ENCODE assay signal across 1 cellular context in the genomic region with DNA sequence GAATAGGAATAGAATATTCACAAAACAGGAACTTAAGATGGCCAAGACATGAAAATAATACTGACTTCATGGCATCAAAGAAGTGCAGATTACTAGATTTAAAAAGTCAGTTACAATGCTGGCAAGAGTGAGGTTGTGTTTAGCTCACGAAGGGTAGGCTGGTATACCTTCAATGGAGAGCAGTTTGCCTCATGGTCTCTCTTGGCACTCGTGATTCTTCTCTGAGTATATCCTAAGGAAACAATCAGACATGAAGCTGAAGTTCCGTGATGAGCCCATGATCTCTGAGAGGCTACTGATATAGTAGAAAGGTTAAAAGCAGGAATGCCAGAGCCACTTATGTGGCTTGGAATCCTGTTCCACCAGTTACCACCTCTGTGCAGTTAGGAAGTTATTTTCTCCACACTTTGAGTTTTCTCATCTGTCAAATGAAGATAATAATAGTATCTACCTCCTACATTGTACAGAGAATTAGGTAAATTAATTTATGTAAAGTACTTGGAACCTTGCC.
TF ChIP-seq lines count a peak whose summit lies in the region.

No MANE protein-coding gene starts in this region.

TF ChIP-seq in SK-N-SH treated with all-trans-retinoic acid at 6 μM for 48 hours, 23 proteins besides CTCF, POLR2A, EP300 and RAD21 (continued from another document):
- no peak for TF ChIP-seq SNAI2 (CRISPR knock-in tag; IDR thresholded peaks at IDR 0.05)
- no peak for TF ChIP-seq GLIS3 (CRISPR knock-in tag; IDR thresholded peaks at IDR 0.05)
- TF ChIP-seq ARNTL (CRISPR knock-in tag; IDR thresholded peaks at IDR 0.05; ENCODE audit: borderline replicate concordance, low read depth): no peak
- no peak for TF ChIP-seq ESRRG (CRISPR knock-in tag; IDR thresholded peaks at IDR 0.05)
- TF ChIP-seq, protein P1, sequence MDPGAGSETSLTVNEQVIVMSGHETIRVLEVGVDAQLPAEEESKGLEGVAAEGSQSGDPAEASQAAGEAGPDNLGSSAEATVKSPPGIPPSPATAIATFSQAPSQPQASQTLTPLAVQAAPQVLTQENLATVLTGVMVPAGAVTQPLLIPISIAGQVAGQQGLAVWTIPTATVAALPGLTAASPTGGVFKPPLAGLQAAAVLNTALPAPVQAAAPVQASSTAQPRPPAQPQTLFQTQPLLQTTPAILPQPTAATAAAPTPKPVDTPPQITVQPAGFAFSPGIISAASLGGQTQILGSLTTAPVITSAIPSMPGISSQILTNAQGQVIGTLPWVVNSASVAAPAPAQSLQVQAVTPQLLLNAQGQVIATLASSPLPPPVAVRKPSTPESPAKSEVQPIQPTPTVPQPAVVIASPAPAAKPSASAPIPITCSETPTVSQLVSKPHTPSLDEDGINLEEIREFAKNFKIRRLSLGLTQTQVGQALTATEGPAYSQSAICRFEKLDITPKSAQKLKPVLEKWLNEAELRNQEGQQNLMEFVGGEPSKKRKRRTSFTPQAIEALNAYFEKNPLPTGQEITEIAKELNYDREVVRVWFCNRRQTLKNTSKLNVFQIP (CRISPR knock-in tag; IDR thresholded peaks at IDR 0.05; ENCODE audit: borderline replicate concordance, low read depth): no peak
- no peak for TF ChIP-seq TCF4 (CRISPR knock-in tag; IDR thresholded peaks at IDR 0.05; ENCODE audit: borderline replicate concordance)
- TF ChIP-seq PPARA (CRISPR knock-in tag; IDR thresholded peaks at IDR 0.05; ENCODE audit: borderline replicate concordance): no peak
- TF ChIP-seq, protein P2, sequence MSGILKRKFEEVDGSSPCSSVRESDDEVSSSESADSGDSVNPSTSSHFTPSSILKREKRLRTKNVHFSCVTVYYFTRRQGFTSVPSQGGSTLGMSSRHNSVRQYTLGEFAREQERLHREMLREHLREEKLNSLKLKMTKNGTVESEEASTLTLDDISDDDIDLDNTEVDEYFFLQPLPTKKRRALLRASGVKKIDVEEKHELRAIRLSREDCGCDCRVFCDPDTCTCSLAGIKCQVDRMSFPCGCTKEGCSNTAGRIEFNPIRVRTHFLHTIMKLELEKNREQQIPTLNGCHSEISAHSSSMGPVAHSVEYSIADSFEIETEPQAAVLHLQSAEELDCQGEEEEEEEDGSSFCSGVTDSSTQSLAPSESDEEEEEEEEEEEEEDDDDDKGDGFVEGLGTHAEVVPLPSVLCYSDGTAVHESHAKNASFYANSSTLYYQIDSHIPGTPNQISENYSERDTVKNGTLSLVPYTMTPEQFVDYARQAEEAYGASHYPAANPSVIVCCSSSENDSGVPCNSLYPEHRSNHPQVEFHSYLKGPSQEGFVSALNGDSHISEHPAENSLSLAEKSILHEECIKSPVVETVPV (CRISPR knock-in tag; IDR thresholded peaks at IDR 0.05): no peak
- TF ChIP-seq ZNF8 (CRISPR knock-in tag; IDR thresholded peaks at IDR 0.05): no peak
- no peak for TF ChIP-seq ZC3H10 (CRISPR knock-in tag; IDR thresholded peaks at IDR 0.05)
